ENCODE assay signal across 17 cellular contexts in genomic region chr20:5914859-5915258, GRCh38.
DNase-seq lines count a peak whose midpoint lies in the region.
"Had no signal": no experiment of that assay in that cellular context is flagged by ENCODE, and none has a peak within 500 bp of the region (broad histone marks: within the 10 kb centered on the region; RNA-seq: fewer than 3 reads in every experiment).

No MANE protein-coding gene starts in this region.

- H3K4me1 ChIP-seq in endocrine pancreas (ENCODE audit: control insufficient read depth, insufficient read depth, low read length): peaks cover 6% of the 10 kb centered on the region

- H3K9me3 ChIP-seq in endocrine pancreas (ENCODE audit: control insufficient read depth, low read length): no peaks in the 10 kb centered on the region
- H3K9me3 ChIP-seq: BLaER1 treated with 17β-estradiol and CSF1 and Interleukin-3, amounts not matched to agents 10 nM and 100 nM had no signal

- H3K4me3 ChIP-seq in endocrine pancreas (ENCODE audit: control insufficient read depth, insufficient read depth, low read length): peak overlapping the region; percentile 19
- H3K4me3 ChIP-seq: BLaER1 treated with 17β-estradiol and CSF1 and Interleukin-3, amounts not matched to agents 10 nM and 100 nM; GM12878; GM23248 had no signal

- H3K9ac ChIP-seq in endocrine pancreas (ENCODE audit: control insufficient read depth, insufficient read depth, low read length): no peak overlapping the region
- H3K9ac ChIP-seq: BLaER1 treated with 17β-estradiol and CSF1 and Interleukin-3, amounts not matched to agents 10 nM and 100 nM; GM23248 had no signal

- peak; percentile 27 for DNase-seq in NCI-H748 (lab: John Stamatoyannopoulos, UW; ENCODE audit: unreplicated experiment)
- no peak for DNase-seq in NCI-H748 treated with DMSO at 0.1 percent for 48 hours (lab: John Stamatoyannopoulos, UW)
- peak; percentile 32 for DNase-seq in islet precursor cell
- DNase-seq in NCI-H774 (lab: John Stamatoyannopoulos, UW): no peak
- DNase-seq in stimulated activated CD4-positive, alpha-beta T cell treated with anti-CD3 and anti-CD28 coated beads, Interleukin-4, amount 100 ng/mL, for 4 hours: no peak
- DNase-seq in stimulated activated CD4-positive, alpha-beta T cell treated with anti-CD3 and anti-CD28 coated beads, Interleukin-15, amount 100 ng/mL, for 24 hours: no peak
- DNase-seq: Calu3; CD4-positive, alpha-beta T cell; COR-L47; DMS53; DND-41; GDM1; GM23248; H9 had no signal

- H3K27me3 ChIP-seq in endocrine pancreas (ENCODE audit: control insufficient read depth, insufficient read depth, low read length): no peaks in the 10 kb centered on the region

- peaks cover 6% of the 10 kb centered on the region for H3K36me3 ChIP-seq in endocrine pancreas (ENCODE audit: control insufficient read depth, insufficient read depth, low read length)
- H3K36me3 ChIP-seq: BLaER1 treated with 17β-estradiol and CSF1 and Interleukin-3, amounts not matched to agents 10 nM and 100 nM had no signal

Comparison
In these comparisons a context has a peak if more than half of its experiments do, and no peak if none do; other contexts are left out.
1. DNase-seq: peak in NCI-H748 (single experiment) and islet precursor cell (single experiment); none in NCI-H748 treated with DMSO at 0.1 percent for 48 hours (single experiment), NCI-H774 (single experiment), stimulated activated CD4-positive, alpha-beta T cell treated with anti-CD3 and anti-CD28 coated beads, Interleukin-4, amount 100 ng/mL, for 4 hours (0 of 2) and stimulated activated CD4-positive, alpha-beta T cell treated with anti-CD3 and anti-CD28 coated beads, Interleukin-15, amount 100 ng/mL, for 24 hours (single experiment).